10 cellular contexts compared by ENCODE assay signal in genomic region chr2:111705206-111705605, GRCh38.
DNase-seq lines count a peak whose midpoint lies in the region; ATAC-seq and TF ChIP-seq lines count a peak whose summit lies in the region.
"Had no signal": no experiment of that assay in that cellular context is flagged by ENCODE, and none has a peak within 500 bp of the region (broad histone marks: within the 10 kb centered on the region; RNA-seq: fewer than 3 reads in every experiment).

No MANE protein-coding gene starts in this region.

- H3K27ac ChIP-seq in CD4-positive, CD25-positive, alpha-beta regulatory T cell (ENCODE audit: insufficient read depth, low read length, poor library complexity, severe bottlenecking): peak overlapping the region; percentile 65
- H3K27ac ChIP-seq in KOPT-K1 (ENCODE audit: low read depth, low read length, poor library complexity, severe bottlenecking): peak overlapping the region; percentile 89
- H3K27ac ChIP-seq in foreskin keratinocyte: peak overlapping the region; percentile 6
- H3K27ac ChIP-seq: right lobe of liver, suprapubic skin had no signal

- peak in 1 of 3 donors; percentile 46 for DNase-seq in CD4-positive, CD25-positive, alpha-beta regulatory T cell
- DNase-seq in foreskin keratinocyte (no peak), NCI-H2196 (lab: John Stamatoyannopoulos, UW; ENCODE audit: unreplicated experiment) (no peak), cardiac septum (ENCODE audit: low spot score) (no peak), NCI-H1092 treated with DMSO at 0.1 percent for 48 hours (lab: John Stamatoyannopoulos, UW) (no peak)

- peaks cover 7 to 45% (median 22%) of the 10 kb centered on the region in 4 donors for H3K4me1 Mint-ChIP-seq in CD4-positive, CD25-positive, alpha-beta regulatory T cell

- H3K36me3 Mint-ChIP-seq in CD4-positive, CD25-positive, alpha-beta regulatory T cell: no peaks in the 10 kb centered on the region

- H3K27ac Mint-ChIP-seq in CD4-positive, CD25-positive, alpha-beta regulatory T cell: peak overlapping the region in 2 of 3 donors; percentile 79 to 86

- H3K27me3 Mint-ChIP-seq in CD4-positive, CD25-positive, alpha-beta regulatory T cell: no peaks in the 10 kb centered on the region

- H3K4me1 ChIP-seq in CD4-positive, CD25-positive, alpha-beta regulatory T cell (ENCODE audit: control insufficient read depth, insufficient read depth, low read length, poor library complexity, severe bottlenecking): peaks cover 24% of the 10 kb centered on the region
- H3K4me1 ChIP-seq in foreskin keratinocyte: no peaks in the 10 kb centered on the region

- no peaks in the 10 kb centered on the region for H3K27me3 ChIP-seq in CD4-positive, CD25-positive, alpha-beta regulatory T cell (ENCODE audit: control insufficient read depth, insufficient read depth, low read length)
- peaks cover 31% of the 10 kb centered on the region for H3K27me3 ChIP-seq in foreskin keratinocyte
- H3K27me3 ChIP-seq: right lobe of liver, suprapubic skin had no signal

- no peak for ATAC-seq in CD4-positive, CD25-positive, alpha-beta regulatory T cell (ENCODE audit: low read depth in 2 of 2)
- ATAC-seq in GM21447 (IDR thresholded peaks at IDR 0.05; ENCODE audit: unreplicated experiment): peak; percentile 29
- ATAC-seq in foreskin keratinocyte: no peak
- ATAC-seq in GM19467 (IDR thresholded peaks at IDR 0.05; ENCODE audit: unreplicated experiment): no peak
- ATAC-seq: right lobe of liver had no signal

- no peak overlapping the region for H3K4me3 ChIP-seq in CD4-positive, CD25-positive, alpha-beta regulatory T cell (ENCODE audit: low read depth, low read length)
- H3K4me3 ChIP-seq: right lobe of liver, suprapubic skin had no signal

- intact Hi-C loops in cardiac septum (cut with DNase I): loop anchor here (10.0 kb wide), 1 partner anchor 590 kb away; no protein-coding TSS in a partner anchor

- no peak for TF ChIP-seq CTCF in foreskin keratinocyte (conservative IDR thresholded peaks at IDR 0.05)

- peaks cover 0 to under 1% (median 0%) of the 10 kb centered on the region in 7 donors for H3K9me3 Mint-ChIP-seq in CD4-positive, CD25-positive, alpha-beta regulatory T cell

- H3K36me3 ChIP-seq in CD4-positive, CD25-positive, alpha-beta regulatory T cell (ENCODE audit: control insufficient read depth, insufficient read depth, low read length): no peaks in the 10 kb centered on the region
- no peaks in the 10 kb centered on the region for H3K36me3 ChIP-seq in KOPT-K1 (ENCODE audit: insufficient read depth, low read length)
- H3K36me3 ChIP-seq: right lobe of liver, suprapubic skin had no signal

- H3K9me3 ChIP-seq in CD4-positive, CD25-positive, alpha-beta regulatory T cell (ENCODE audit: control insufficient read depth in 2 of 2, low read length in 2 of 2): no peaks in the 10 kb centered on the region
- H3K9me3 ChIP-seq in KOPT-K1 (ENCODE audit: insufficient read depth, low read length, poor library complexity, severe bottlenecking): no peaks in the 10 kb centered on the region
- H3K9me3 ChIP-seq: right lobe of liver, suprapubic skin had no signal

- peak overlapping the region in 1 of 4 donors; percentile 4 for H3K4me3 Mint-ChIP-seq in CD4-positive, CD25-positive, alpha-beta regulatory T cell

Comparison
In these comparisons a context has a peak if more than half of its experiments do, and no peak if none do; other contexts are left out.
1. H3K27ac ChIP-seq: peak in every context shown above with its lines; median percentile 89 in KOPT-K1; 65 in CD4-positive, CD25-positive, alpha-beta regulatory T cell; 6 in foreskin keratinocyte.